In genomic region chr11:12090761-12091261, GRCh38 we compare ENCODE assay signal across 11 cellular contexts. TPM values are rescaled to one million over a fixed set of nuclear protein-coding genes. Genes with fewer than 3 reads are reported as not detected.
DNase-seq lines count a peak whose midpoint lies in the region; ATAC-seq and TF ChIP-seq lines count a peak whose summit lies in the region.
"Had no signal": no experiment of that assay in that cellular context is flagged by ENCODE, and none has a peak within 500 bp of the region (broad histone marks: within the 10 kb centered on the region; RNA-seq: fewer than 3 reads in every experiment).

No MANE protein-coding gene starts in this region.

- H3K4me1 Mint-ChIP-seq in mesothelial cell of epicardium, result peaks cover 8% of the 10 kb centered on the region

- ATAC-seq in esophagus mucosa, result peak; percentile 93
- ATAC-seq in GM18498 (IDR thresholded peaks at IDR 0.05; ENCODE audit: unreplicated experiment), result no peak
- ATAC-seq: left ventricle myocardium superior had no signal

- 80 to 88% methylated on average over 4 of the region's 4 CpGs for WGBS in testis, 2 donors

- DNase-seq in activated effector memory CD4-positive, alpha-beta T cell treated with anti-CD3 and anti-CD28 coated beads, Interleukin-2, amount 50 U/mL, for 16 hours, result peak; percentile 33
- DNase-seq in activated effector memory CD4-positive, alpha-beta T cell treated with Interleukin-2 at 50 U/mL for 16 hours, result no peak
- peak; percentile 70 for DNase-seq in NCI-H748 treated with DMSO at 0.1 percent for 48 hours (lab: John Stamatoyannopoulos, UW)
- DNase-seq in testis, result no peak
- no peak for DNase-seq in mesothelial cell of epicardium (ENCODE audit: low spot score in 2 of 2, unreplicated experiment in 2 of 2)
- DNase-seq in stimulated activated naive CD4-positive, alpha-beta T cell treated with Interleukin-2 at 50 U/mL for 16 hours (lab: John Stamatoyannopoulos, UW), result no peak
- DNase-seq: left ventricle myocardium superior, SHP77 had no signal

- no peaks in the 10 kb centered on the region for H3K36me3 Mint-ChIP-seq in mesothelial cell of epicardium

- H3K27me3 ChIP-seq in testis, result no peaks in the 10 kb centered on the region

- no peak overlapping the region for H3K4me3 ChIP-seq in testis

- H3K27ac Mint-ChIP-seq in mesothelial cell of epicardium, result no peak overlapping the region

- H3K9me3 Mint-ChIP-seq in mesothelial cell of epicardium, result no peaks in the 10 kb centered on the region
- H3K9me3 Mint-ChIP-seq: activated CD4-positive, alpha-beta memory T cell treated with anti-CD3 and anti-CD28 coated beads, Interleukin-2, amount 10 ng/mL, durations not matched to agents 7 days and 5 days had no signal

- H3K27me3 Mint-ChIP-seq in mesothelial cell of epicardium (ENCODE audit: low read depth), result no peaks in the 10 kb centered on the region
- H3K27me3 Mint-ChIP-seq: activated CD4-positive, alpha-beta memory T cell treated with anti-CD3 and anti-CD28 coated beads, Interleukin-2, amount 10 ng/mL, durations not matched to agents 7 days and 5 days had no signal

- no peaks in the 10 kb centered on the region for H3K36me3 ChIP-seq in testis (ENCODE audit: low read depth, missing control alignments)

- no peaks in the 10 kb centered on the region for H3K9me3 ChIP-seq in testis

- TF ChIP-seq CTCF in testis (IDR thresholded peaks at IDR 0.05) (no peak), mesothelial cell of epicardium (IDR thresholded peaks at IDR 0.05; ENCODE audit: unreplicated experiment) (no peak)

- H3K27ac ChIP-seq in testis, result peak overlapping the region; percentile 22 to 51

- H3K4me3 Mint-ChIP-seq in mesothelial cell of epicardium, result no peak overlapping the region
- H3K4me3 Mint-ChIP-seq: activated CD4-positive, alpha-beta memory T cell treated with anti-CD3 and anti-CD28 coated beads, Interleukin-2, amount 10 ng/mL, durations not matched to agents 7 days and 5 days had no signal

- no peak for TF ChIP-seq POLR2A in testis (IDR thresholded peaks at IDR 0.05)

- intact Hi-C loops in testis (cut with DNase I; ENCODE audit: low total_unique reads), result no loop called here

- H3K4me1 ChIP-seq in testis, result peaks cover 62% of the 10 kb centered on the region

RNA-seq across cellular contexts. Expression of gene MICAL2, which starts 19.6 kb away (rescaled TPM):
- total RNA-seq in esophagus mucosa (15.5 TPM), testis (100 to 1,000 TPM; 401 to 461 TPM), mesothelial cell of epicardium (8.9 to 15.4 TPM (median 15.0 TPM) in 3 replicates)
- polyA plus RNA-seq in testis (ENCODE audit: insufficient read depth, low read depth, low replicate concordance), result 224 TPM

Comparison
In these comparisons a context has a peak if more than half of its experiments do, and no peak if none do; other contexts are left out.
1. DNase-seq: peak in activated effector memory CD4-positive, alpha-beta T cell treated with anti-CD3 and anti-CD28 coated beads, Interleukin-2, amount 50 U/mL, for 16 hours (single experiment) and NCI-H748 treated with DMSO at 0.1 percent for 48 hours (single experiment); none in activated effector memory CD4-positive, alpha-beta T cell treated with Interleukin-2 at 50 U/mL for 16 hours (single experiment), testis (single experiment), mesothelial cell of epicardium (0 of 2) and stimulated activated naive CD4-positive, alpha-beta T cell treated with Interleukin-2 at 50 U/mL for 16 hours (single experiment).
2. RNA of gene MICAL2, which starts 19.6 kb away (total RNA-seq): 401 to 461 TPM in testis; 15.5 TPM in esophagus mucosa (single experiment) and 8.9 to 15.4 TPM in mesothelial cell of epicardium; every median in the first group is over 10 times any median in the second.